In the genomic region with DNA sequence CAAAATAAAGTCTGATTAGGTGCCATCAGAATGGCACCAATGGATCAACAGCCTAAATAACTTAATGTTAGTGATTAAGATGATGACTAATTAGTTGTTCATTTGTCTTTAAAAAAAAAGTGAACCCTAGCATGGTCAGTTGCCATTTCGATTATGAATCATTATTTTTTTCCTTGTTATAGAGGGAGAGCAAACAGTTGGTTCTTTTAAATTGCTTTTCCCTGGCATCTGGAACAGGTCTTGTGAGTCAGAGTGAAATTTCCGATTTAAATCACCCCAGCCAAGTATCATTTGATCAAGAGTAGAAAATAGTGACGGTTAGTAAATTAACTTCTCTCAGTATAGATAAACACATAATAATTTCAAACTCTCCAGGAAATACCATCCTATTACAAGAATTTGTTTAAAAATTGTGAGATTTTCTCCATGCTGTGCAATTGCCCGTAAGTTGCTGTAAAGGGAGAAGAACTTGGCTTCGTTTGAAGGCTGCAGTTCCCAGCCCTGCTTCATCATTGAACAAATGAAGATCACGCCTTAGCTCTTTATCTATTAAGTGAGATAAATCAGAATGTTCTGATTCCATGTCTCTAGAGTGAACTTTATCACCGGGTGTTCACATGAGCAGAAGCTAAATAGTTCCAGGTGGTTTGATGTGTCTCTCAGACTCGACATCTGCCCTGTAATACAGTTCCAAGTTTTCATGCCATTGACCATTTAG, we compare ENCODE assay signal across 16 cellular contexts.
A peak's percentile ranks its signal among the peaks of the same experiment; 100 is the strongest.
DNase-seq lines count a peak whose midpoint lies in the region; ATAC-seq and TF ChIP-seq lines count a peak whose summit lies in the region.
"Had no signal": no experiment of that assay in that cellular context is flagged by ENCODE, and none has a peak within 500 bp of the region (broad histone marks: within the 10 kb centered on the region; RNA-seq: fewer than 3 reads in every experiment).

No MANE protein-coding gene starts in this region.

- no peak overlapping the region for H3K27ac ChIP-seq in OCI-LY3 (ENCODE audit: low read length)
- H3K27ac ChIP-seq: 22Rv1, BLaER1 had no signal

- 0 out of 2 replicates have a peak overlapping the region, but pooled peaks have one; percentile 5 for H2AFZ ChIP-seq in OCI-LY3 (ENCODE audit: low read depth, low read length)

- no peaks in the 10 kb centered on the region for H4K20me1 ChIP-seq in OCI-LY3 (ENCODE audit: insufficient read depth, low read length)
- H4K20me1 ChIP-seq: BLaER1 had no signal

- no peaks in the 10 kb centered on the region for H3K27me3 ChIP-seq in OCI-LY3 (ENCODE audit: low read depth, low read length)
- H3K27me3 ChIP-seq: BLaER1 had no signal

- TF ChIP-seq CTCF in OCI-LY3 (IDR thresholded peaks at IDR 0.05; ENCODE audit: low read depth, low read length): no peak
- no peak for TF ChIP-seq CTCF in epithelial cell of esophagus (IDR thresholded peaks at IDR 0.05; ENCODE audit: insufficient read depth, low read depth, low read length, missing control alignments)
- TF ChIP-seq CTCF in omental fat pad (IDR thresholded peaks at IDR 0.05): no peak

- no peaks in the 10 kb centered on the region for H3K79me2 ChIP-seq in OCI-LY3 (ENCODE audit: low read length)

- no peak overlapping the region for H3K4me3 ChIP-seq in OCI-LY3 (ENCODE audit: low read length)
- no peak overlapping the region for H3K4me3 ChIP-seq in epithelial cell of esophagus (ENCODE audit: low read length)
- H3K4me3 ChIP-seq: BLaER1 had no signal

- ATAC-seq in omental fat pad (ENCODE audit: low FRiP score): peak; percentile 91
- ATAC-seq in GM19467 (IDR thresholded peaks at IDR 0.05; ENCODE audit: unreplicated experiment): no peak

- peaks cover 23% of the 10 kb centered on the region for H3K4me1 ChIP-seq in OCI-LY3 (ENCODE audit: low read length)
- H3K4me1 ChIP-seq: BLaER1 had no signal

- peak overlapping the region; percentile 38 for H3K4me2 ChIP-seq in OCI-LY3 (ENCODE audit: low read length)
- H3K4me2 ChIP-seq: BLaER1 had no signal

- 0 out of 2 replicates have a peak, but pooled peaks cover 4% of the 10 kb centered on the region for H3K9me3 ChIP-seq in OCI-LY3 (ENCODE audit: insufficient read depth, low read length)
- H3K9me3 ChIP-seq: BLaER1 had no signal

- H3K9ac ChIP-seq in OCI-LY3 (ENCODE audit: low read length): no peak overlapping the region
- H3K9ac ChIP-seq: BLaER1 had no signal

- DNase-seq in NCI-H146 (lab: John Stamatoyannopoulos, UW) (peak; percentile 6), NCI-H146 treated with DMSO at 0.1 percent for 48 hours (lab: John Stamatoyannopoulos, UW; ENCODE audit: unreplicated experiment) (no peak), epithelial cell of esophagus (ENCODE audit: low read depth) (peak; percentile 79), omental fat pad (ENCODE audit: low spot score) (no peak), NCI-H1436 (lab: John Stamatoyannopoulos, UW) (no peak), NCI-H510A (lab: John Stamatoyannopoulos, UW) (no peak)
- DNase-seq: CD8-positive, alpha-beta memory T cell; DMS 273 treated with DMSO at 0.1 percent for 48 hours; H7; NCI-H1694; NCI-H446; NCI-H82 had no signal

- peaks cover 13% of the 10 kb centered on the region for H3K36me3 ChIP-seq in OCI-LY3 (replicated peaks; ENCODE audit: low read depth, low read length)
- H3K36me3 ChIP-seq: BLaER1 had no signal

Comparison
In these comparisons a context has a peak if more than half of its experiments do, and no peak if none do; other contexts are left out.
1. DNase-seq: peak in NCI-H146 (single experiment) and epithelial cell of esophagus (single experiment); none in NCI-H146 treated with DMSO at 0.1 percent for 48 hours (single experiment), omental fat pad (single experiment), NCI-H1436 (single experiment) and NCI-H510A (single experiment).